8 cellular contexts compared by ENCODE assay signal in genomic region chr19:21358768-21359451, GRCh38. TPM values are rescaled to one million over a fixed set of nuclear protein-coding genes. Genes with fewer than 3 reads are reported as not detected.
DNase-seq lines count a peak whose midpoint lies in the region; ATAC-seq and TF ChIP-seq lines count a peak whose summit lies in the region.

ZNF738 (plus strand) TSS chr19:21359000; CDS start chr19:21359141, 141 bp downstream.

- H3K4me3 ChIP-seq in NT2/D1 (ENCODE audit: insufficient read length, low read depth) (peak within 1 kb of the TSS; percentile 99), epithelial cell of proximal tubule (ENCODE audit: low read depth, low read length) (peak within 1 kb of the TSS; percentile 93), mucosa of descending colon (peak within 1 kb of the TSS; percentile 40)

- H3K27me3 ChIP-seq in NT2/D1 (ENCODE audit: insufficient read depth, insufficient read length): no peaks in the 10 kb centered on the region

- intact Hi-C loops in mucosa of descending colon (cut with DNase I, micrococcal nuclease): no loop called here

- H3K36me3 ChIP-seq in NT2/D1 (ENCODE audit: insufficient read depth, insufficient read length, low read length): peaks cover 37% of the 10 kb centered on the region
- H3K36me3 ChIP-seq in mucosa of descending colon (ENCODE audit: low read depth): no peaks in the 10 kb centered on the region

- ATAC-seq in GM19468 (IDR thresholded peaks at IDR 0.05; ENCODE audit: extremely low read depth, unreplicated experiment) (peak; percentile 88), mucosa of descending colon (peak; percentile 100)

- H3K4me1 ChIP-seq in NT2/D1 (ENCODE audit: insufficient read depth, insufficient read length): no peaks in the 10 kb centered on the region
- no peaks in the 10 kb centered on the region for H3K4me1 ChIP-seq in mucosa of descending colon (ENCODE audit: low read depth)

- DNase-seq in COLO668 (lab: John Stamatoyannopoulos, UW; ENCODE audit: unreplicated experiment) (peak; percentile 88), HS-27A (ENCODE audit: low read depth) (peak; percentile 80), NT2/D1 (ENCODE audit: low read depth, low spot score) (peak; percentile 95), activated T-cell treated with anti-CD3 and anti-CD28 coated beads for 4 hours (peak; percentile 68), epithelial cell of proximal tubule (ENCODE audit: low read depth) (peak; percentile 76), mucosa of descending colon (peak; percentile 92 to 94 (median 93))
- DNase-seq in stimulated activated CD8-positive, alpha-beta memory T cell treated with anti-CD3 and anti-CD28 coated beads, Interleukin-4, amount 100 ng/mL, for 1 hour (ENCODE audit: low read depth in 2 of 2, low spot score in 1 of 2): peak; percentile 53 to 58

- no peaks in the 10 kb centered on the region for H3K9me3 ChIP-seq in NT2/D1 (ENCODE audit: insufficient read depth, low read length)
- H3K9me3 ChIP-seq in mucosa of descending colon: no peaks in the 10 kb centered on the region

- TF ChIP-seq CTCF in epithelial cell of proximal tubule (conservative IDR thresholded peaks at IDR 0.05; ENCODE audit: low read depth, low read length) (no peak), mucosa of descending colon (IDR thresholded peaks at IDR 0.05) (no peak)

- peak within 1 kb of the TSS; percentile 98 for H3K9ac ChIP-seq in NT2/D1 (ENCODE audit: insufficient read length, low read depth)

RNA-seq across cellular contexts. Expression of gene ZNF738, which starts in this region (rescaled TPM):
- total RNA-seq in epithelial cell of proximal tubule (15.0 and 17.8 TPM in 2 replicates), mucosa of descending colon (1 to 10 TPM; 5.5 to 6.9 (median 6.4) TPM)

Comparison
In these comparisons a context has a peak if more than half of its experiments do, and no peak if none do; other contexts are left out.
1. Peak in every context shown above with its lines: DNase-seq, ATAC-seq and H3K4me3 ChIP-seq.
2. H3K4me3 ChIP-seq: peak in every context shown above with its lines; median percentile 99 in NT2/D1; 93 in epithelial cell of proximal tubule; 40 in mucosa of descending colon.